Comparison of ENCODE assay signal across 15 cellular contexts in genomic region chr16:67088551-67088950, GRCh38. TPM values are rescaled to one million over a fixed set of nuclear protein-coding genes. Genes with fewer than 3 reads are reported as not detected.
A peak's percentile ranks its signal among the peaks of the same experiment; 100 is the strongest.
DNase-seq lines count a peak whose midpoint lies in the region; ATAC-seq, FAIRE-seq and TF ChIP-seq lines count a peak whose summit lies in the region.
"Had no signal": no experiment of that assay in that cellular context is flagged by ENCODE, and none has a peak within 500 bp of the region (broad histone marks: within the 10 kb centered on the region; RNA-seq: fewer than 3 reads in every experiment).

No MANE protein-coding gene starts in this region.

- H3K23ac ChIP-seq in H9 (ENCODE audit: insufficient read length, low read depth, low read length), result no peak overlapping the region

- no peak overlapping the region for H3K4me2 ChIP-seq in H9 (ENCODE audit: insufficient read depth, insufficient read length, low read length)
- H3K4me2 ChIP-seq in GM12878 (ENCODE audit: control insufficient read depth, insufficient read depth), result no peak overlapping the region

- no peak overlapping the region for H3K18ac ChIP-seq in H9 (ENCODE audit: insufficient read length, low read depth, low read length)

- H2BK15ac ChIP-seq in H9 (ENCODE audit: low read depth, low read length), result no peak overlapping the region

- no peak overlapping the region for H3K14ac ChIP-seq in H9 (ENCODE audit: insufficient read depth, low read length)

- H2BK20ac ChIP-seq in H9 (ENCODE audit: low read depth, low read length, poor library complexity, severe bottlenecking), result no peak overlapping the region

- TF ChIP-seq RAD21 in GM12878 (IDR thresholded peaks at IDR 0.05; ENCODE audit: insufficient read depth, low read depth, low read length), result no peak

- H3K36me3 Mint-ChIP-seq in CD8-positive, alpha-beta T cell, result peaks cover 43% of the 10 kb centered on the region
- H3K36me3 Mint-ChIP-seq in H9 (ENCODE audit: insufficient read depth in 1 of 3, low read depth in 3 of 3) (peaks cover 0 to 15% (median 3%) of the 10 kb centered on the region in 3 experiments; a peak in 5 of 7 replicates), osteocyte (ENCODE audit: unreplicated experiment) (peaks cover 20% of the 10 kb centered on the region)

- no peaks in the 10 kb centered on the region for H3K9me3 Mint-ChIP-seq in CD8-positive, alpha-beta T cell
- H3K9me3 Mint-ChIP-seq in H9 (no peaks in the 10 kb centered on the region), osteocyte (ENCODE audit: unreplicated experiment) (no peaks in the 10 kb centered on the region)

- no CpG with 5 or more reads among the region's 4 CpGs for WGBS in H9 (ENCODE audit: extremely low coverage, insufficient read length, low lambda C conversion rate)
- 71% methylated on average over 4 of the region's 4 CpGs for WGBS in GM12878 (ENCODE audit: insufficient coverage, insufficient replicate concordance, low lambda C conversion rate, missing lambda C conversion rate)

- intact Hi-C loops in CD8-positive, alpha-beta T cell (cut with DNase I, micrococcal nuclease), result no loop called here
- intact Hi-C loops in GM12878 (cut with micrococcal nuclease; ENCODE audit: unreplicated experiment) (no loop called here), vagina (cut with DNase I) (no loop called here)

- BruUV-seq in GM12878 (replicated peaks; lab: Mats Ljungman, UMichigan), result no TSS peak

- no peak overlapping the region for H3K56ac ChIP-seq in H9 (ENCODE audit: insufficient read length, low read depth, low read length)

- TF ChIP-seq POLR2A in GM12878 (IDR thresholded peaks at IDR 0.05; ENCODE audit: low read depth, low read length) (no peak), vagina (IDR thresholded peaks at IDR 0.05) (no peak)

- SMC1A ChIA-PET in GM12878 (lab: Charles Lee; ENCODE audit: uncharacterized antibody, unreplicated experiment), result no interaction called here

- H3K9ac ChIP-seq in H9 (ENCODE audit: extremely low read depth, insufficient read length, low read length) (no peak overlapping the region), GM12878 (ENCODE audit: control insufficient read depth, insufficient read depth, low read length) (no peak overlapping the region)

- H4K91ac ChIP-seq in H9 (ENCODE audit: insufficient read length, low read depth, low read length), result no peak overlapping the region

- no peaks in the 10 kb centered on the region for H4K20me1 ChIP-seq in H9 (ENCODE audit: control insufficient read depth, insufficient read depth, insufficient read length)
- H4K20me1 ChIP-seq in GM12878 (ENCODE audit: control insufficient read depth, insufficient read depth), result no peaks in the 10 kb centered on the region

- no peak for ATAC-seq in CD8-positive, alpha-beta T cell
- ATAC-seq in GM12878 (no peak), GM21423 (IDR thresholded peaks at IDR 0.05; ENCODE audit: unreplicated experiment) (no peak), HG03045 (IDR thresholded peaks at IDR 0.05; ENCODE audit: unreplicated experiment) (no peak)

- H3K23me2 ChIP-seq in H9 (ENCODE audit: insufficient read length, low read depth, low read length, poor library complexity, severe bottlenecking), result no peaks in the 10 kb centered on the region

- H3K4me3 ChIP-seq in CD8-positive, alpha-beta T cell (ENCODE audit: low read depth, low read length), result no peak overlapping the region
- H3K4me3 ChIP-seq in GM12878, result no peak overlapping the region
- H3K4me3 ChIP-seq in vagina, result no peak overlapping the region

- no peak overlapping the region for H3K4me3 Mint-ChIP-seq in CD8-positive, alpha-beta T cell
- H3K4me3 Mint-ChIP-seq in H9 (no peak overlapping the region), osteocyte (ENCODE audit: unreplicated experiment) (no peak overlapping the region)

- no peaks in the 10 kb centered on the region for H3K36me3 ChIP-seq in CD8-positive, alpha-beta T cell (ENCODE audit: insufficient read depth, low read length)
- H3K36me3 ChIP-seq in GM12878 (ENCODE audit: control insufficient read depth in 2 of 2, insufficient read depth in 2 of 2, low read length in 1 of 2) (peaks cover 4% of the 10 kb centered on the region in 2 experiments; a peak in 3 of 4 replicates), vagina (peaks cover 0 to 17% of the 10 kb centered on the region in 2 donors)

- H3K27me3 ChIP-seq in CD8-positive, alpha-beta T cell (ENCODE audit: insufficient read depth, low read length), result no peaks in the 10 kb centered on the region
- H3K27me3 ChIP-seq in H9 (ENCODE audit: insufficient read depth, low read length) (no peaks in the 10 kb centered on the region), GM12878 (replicated peaks in 1 of 2; ENCODE audit: control insufficient read depth in 2 of 2, insufficient read depth in 2 of 2, low read length in 1 of 2) (no peaks in the 10 kb centered on the region), vagina (no peaks in the 10 kb centered on the region)

- H2AK5ac ChIP-seq in H9 (ENCODE audit: insufficient read length, low read length), result no peak overlapping the region

- POLR2A ChIA-PET in CD8-positive, alpha-beta T cell (lab: Charles Lee), result no interaction called here
- POLR2A ChIA-PET in GM12878 (lab: Charles Lee), result no interaction called here

- H2AFZ ChIP-seq in H9 (ENCODE audit: low read length) (no peak overlapping the region), GM12878 (ENCODE audit: control insufficient read depth, low read depth, low read length) (no peak overlapping the region)

- H3K4me1 ChIP-seq in CD8-positive, alpha-beta T cell (ENCODE audit: insufficient read depth, low read length), result no peaks in the 10 kb centered on the region
- H3K4me1 ChIP-seq in H9 (ENCODE audit: insufficient read depth, low read length) (no peaks in the 10 kb centered on the region), GM12878 (ENCODE audit: control insufficient read depth, insufficient read depth, low read length) (peaks cover 22% of the 10 kb centered on the region), vagina (peaks cover 10% of the 10 kb centered on the region)

- H4K8ac ChIP-seq in H9 (replicated peaks; ENCODE audit: insufficient read length, low read depth, low read length), result no peak overlapping the region

- H2BK5ac ChIP-seq in H9 (ENCODE audit: insufficient read length, low read length), result no peak overlapping the region

- in situ Hi-C loops in GM12878 (cut with MboI), result no loop called here

- no peak overlapping the region for H2BK120ac ChIP-seq in H9 (ENCODE audit: low read depth, low read length, poor library complexity, severe bottlenecking)

- no peak for TF ChIP-seq CTCF in CD8-positive, alpha-beta T cell (IDR thresholded peaks at IDR 0.05)
- no peak for TF ChIP-seq CTCF in H9 (conservative IDR thresholded peaks at IDR 0.05)
- no peak for TF ChIP-seq CTCF in GM12878 (IDR thresholded peaks at IDR 0.05 in 2 of 3, conservative IDR thresholded peaks at IDR 0.05 in 1 of 3; ENCODE audit: control insufficient read depth in 2 of 3, extremely low read depth in 1 of 3, insufficient read depth in 1 of 3, low read depth in 3 of 3, low read length in 3 of 3)
- TF ChIP-seq CTCF in osteocyte (IDR thresholded peaks at IDR 0.05), result no peak
- TF ChIP-seq CTCF in vagina (IDR thresholded peaks at IDR 0.05), result no peak

- H3K9me3 ChIP-seq in CD8-positive, alpha-beta T cell (ENCODE audit: low read length), result no peaks in the 10 kb centered on the region
- H3K9me3 ChIP-seq in H9 (ENCODE audit: control insufficient read depth, low read depth, low read length), result no peaks in the 10 kb centered on the region
- no peaks in the 10 kb centered on the region for H3K9me3 ChIP-seq in GM12878 (replicated peaks; ENCODE audit: control insufficient read depth, insufficient read depth, low read length)
- no peaks in the 10 kb centered on the region for H3K9me3 ChIP-seq in vagina
- H3K9me3 ChIP-seq: Caco-2 had no signal

- no peaks in the 10 kb centered on the region for H3K79me1 ChIP-seq in H9 (ENCODE audit: insufficient read depth, low read depth, low read length, poor library complexity, severe bottlenecking)

- FAIRE-seq in GM12878 (lab: Jason Lieb, UNC), result no peak

- no peak overlapping the region for H3T11ph ChIP-seq in H9 (ENCODE audit: low read length)

- no peak overlapping the region for H3K4ac ChIP-seq in H9 (ENCODE audit: low read depth, low read length)

- peaks cover 2% of the 10 kb centered on the region for H3K4me1 Mint-ChIP-seq in CD8-positive, alpha-beta T cell (ENCODE audit: low read depth)
- H3K4me1 Mint-ChIP-seq in H9 (peaks cover 2 to 6% of the 10 kb centered on the region in 2 experiments; a peak in 3 of 4 replicates), osteocyte (ENCODE audit: unreplicated experiment) (peaks cover 37% of the 10 kb centered on the region)

- CTCF ChIA-PET in CD8-positive, alpha-beta T cell (lab: Charles Lee), result no interaction called here
- CTCF ChIA-PET in GM12878 (lab: Yijun Ruan, JAX), result interaction anchor here (2.6 kb wide), 1 partner anchor 70 kb away, joined by 11 read pairs; no protein-coding TSS in a partner anchor

- no peaks in the 10 kb centered on the region for H3K79me2 ChIP-seq in H9 (ENCODE audit: insufficient read depth, low read length)
- peaks cover 3% of the 10 kb centered on the region for H3K79me2 ChIP-seq in GM12878 (ENCODE audit: control insufficient read depth, insufficient read depth, low read length)

- RAD21 ChIA-PET in GM12878 (lab: Charles Lee; ENCODE audit: unreplicated experiment), result no interaction called here

- no peak overlapping the region for H4K5ac ChIP-seq in H9 (ENCODE audit: insufficient read length, low read depth, low read length)

- DNase-seq in CD8-positive, alpha-beta T cell, result no peak
- no peak for DNase-seq in H9
- no peak for DNase-seq in GM12878 (ENCODE audit: low read depth, low spot score)
- DNase-seq in osteocyte (ENCODE audit: extremely low spot score, unreplicated experiment), result no peak
- DNase-seq in vagina (ENCODE audit: extremely low spot score in 2 of 2), result no peak
- DNase-seq: Caco-2, DMS53, GOT3, KBM-7, NCI-H2029, NCI-H2171, NCI-H446, RPMI8226 had no signal

- H3K27ac ChIP-seq in CD8-positive, alpha-beta T cell (ENCODE audit: low read depth, low read length), result no peak overlapping the region
- H3K27ac ChIP-seq in H9 (ENCODE audit: insufficient read length, low read depth, low read length) (no peak overlapping the region), GM12878 (ENCODE audit: control insufficient read depth, insufficient read depth) (peak overlapping the region; percentile 30; the same call in 1 of the 2 replicates), vagina (no peak overlapping the region)

- TF ChIP-seq EP300 in GM12878 (IDR thresholded peaks at IDR 0.05; ENCODE audit: borderline replicate concordance in 1 of 2, control insufficient read depth in 1 of 2, low read depth in 2 of 2, low read length in 2 of 2), result no peak

- no peak overlapping the region for H2BK12ac ChIP-seq in H9 (ENCODE audit: insufficient read length, low read depth, low read length)

- H3K27ac Mint-ChIP-seq in CD8-positive, alpha-beta T cell, result peak overlapping the region; percentile 32
- peak overlapping the region in 2 of 3 experiments; percentile 8 to 45; a peak in 2 of 7 replicates for H3K27ac Mint-ChIP-seq in H9
- peak overlapping the region; percentile 47 for H3K27ac Mint-ChIP-seq in osteocyte (ENCODE audit: unreplicated experiment)

- H3K27me3 Mint-ChIP-seq in CD8-positive, alpha-beta T cell (ENCODE audit: low read depth), result no peaks in the 10 kb centered on the region
- H3K27me3 Mint-ChIP-seq in H9 (ENCODE audit: low read depth) (no peaks in the 10 kb centered on the region), osteocyte (ENCODE audit: unreplicated experiment) (no peaks in the 10 kb centered on the region)

RNA-seq across cellular contexts. Expression of gene PHAF1, which starts 21.2 kb away (rescaled TPM):
- 1 to 10 TPM; 9.6 to 9.7 TPM for total RNA-seq in CD8-positive, alpha-beta T cell
- 18.2 and 18.8 TPM in 2 replicates for total RNA-seq in H9 (2021)
- total RNA-seq in GM12878 (2013; cell fraction: nucleolus; rRNA removed), result 63.5 and 64.7 TPM in 2 replicates
- 16.8 and 17.5 TPM in 2 replicates for total RNA-seq in GM12878 (2014; rRNA removed)
- total RNA-seq in GM12878 (2014; rRNA removed; fragmentation: Illumina TruSeq; extraction: Trizol), result 10.2 and 10.5 TPM in 2 replicates
- total RNA-seq in GM12878 (2021), result 9.8 and 11.0 TPM in 2 replicates
- 5.7 TPM for polyA plus RNA-seq in GM12878 (2011; ENCODE audit: low read depth)
- 14.0 and 20.9 TPM in 2 replicates for polyA plus RNA-seq in GM12878 (2011; rRNA removed)
- polyA plus RNA-seq in GM12878 (2011; cell fraction: cytosol; rRNA removed), result 16.7 and 20.1 TPM in 2 replicates
- 31.2 and 38.9 TPM in 2 replicates for polyA plus RNA-seq in GM12878 (2011; cell fraction: nucleus; rRNA removed)
- polyA plus RNA-seq in GM12878 (2012), result 7.8 and 8.9 TPM in 2 replicates
- polyA plus RNA-seq in GM12878 (2014; fragmentation: Illumina TruSeq; extraction: Trizol), result 10.6 and 14.1 TPM in 2 replicates
- polyA plus RNA-seq in GM12878 (2014; fragmentation: Nextera tagmentation; extraction: Ambion mirVana), result 1 to 10 TPM; 4.5 to 6.1 TPM
- polyA plus RNA-seq in GM12878 (2014; rRNA removed), result 13.0 and 17.3 TPM in 2 replicates
- polyA plus RNA-seq in GM12878 (2016; fragmentation: Nextera tagmentation; extraction: Ambion mirVana), result 10 to 100 TPM; 15.8 to 16.9 TPM
- 19.5 and 36.8 TPM in 2 replicates for polyA minus RNA-seq in GM12878 (2011; rRNA and poly(A)+ RNA removed)
- 6.1 and 8.6 TPM in 2 replicates for polyA minus RNA-seq in GM12878 (2011; cell fraction: cytosol; rRNA and poly(A)+ RNA removed)
- 19.0 and 24.4 TPM in 2 replicates for polyA minus RNA-seq in GM12878 (2011; cell fraction: nucleus; rRNA and poly(A)+ RNA removed)
- 19.5 and 19.8 TPM in 2 replicates for total RNA-seq in osteocyte
- total RNA-seq in vagina, result 23.3 TPM

RNA-seq across cellular contexts. Expression of gene CBFB, which starts 59.6 kb away (rescaled TPM):
- 10 to 100 TPM; 52.3 to 58.6 TPM for total RNA-seq in CD8-positive, alpha-beta T cell
- total RNA-seq in H9 (2021) (76.3 and 84.3 TPM in 2 replicates), GM12878 (2014; rRNA removed) (65.0 and 70.8 TPM in 2 replicates), GM12878 (2014; rRNA removed; fragmentation: Illumina TruSeq; extraction: Trizol) (61.8 and 76.7 TPM in 2 replicates), GM12878 (2021) (83.4 and 83.8 TPM in 2 replicates), osteocyte (75.2 and 88.3 TPM in 2 replicates), vagina (33.9 TPM)
- total RNA-seq in GM12878 (2013; cell fraction: nucleolus; rRNA removed), result 58.4 and 64.5 TPM in 2 replicates
- 14.7 TPM for polyA plus RNA-seq in GM12878 (2011; ENCODE audit: low read depth)
- polyA plus RNA-seq in GM12878 (2011; rRNA removed) (81.6 and 92.3 TPM in 2 replicates), GM12878 (2014; fragmentation: Illumina TruSeq; extraction: Trizol) (56.1 and 66.4 TPM in 2 replicates), GM12878 (2014; fragmentation: Nextera tagmentation; extraction: Ambion mirVana) (10 to 100 TPM; 25.3 to 43.6 TPM), GM12878 (2014; rRNA removed) (43.0 and 52.1 TPM in 2 replicates), GM12878 (2016; fragmentation: Nextera tagmentation; extraction: Ambion mirVana) (10 to 100 TPM; 31.6 to 75.1 TPM)
- 26.2 and 32.0 TPM in 2 replicates for polyA plus RNA-seq in GM12878 (2011; cell fraction: cytosol; rRNA removed)
- 21.6 and 37.6 TPM in 2 replicates for polyA plus RNA-seq in GM12878 (2011; cell fraction: nucleus; rRNA removed)
- 30.0 and 34.5 TPM in 2 replicates for polyA plus RNA-seq in GM12878 (2012)
- 35.3 and 68.1 TPM in 2 replicates for polyA minus RNA-seq in GM12878 (2011; rRNA and poly(A)+ RNA removed)
- polyA minus RNA-seq in GM12878 (2011; cell fraction: cytosol; rRNA and poly(A)+ RNA removed), result 34.1 and 47.1 TPM in 2 replicates
- 13.9 and 25.5 TPM in 2 replicates for polyA minus RNA-seq in GM12878 (2011; cell fraction: nucleus; rRNA and poly(A)+ RNA removed)
